In the genomic region with DNA sequence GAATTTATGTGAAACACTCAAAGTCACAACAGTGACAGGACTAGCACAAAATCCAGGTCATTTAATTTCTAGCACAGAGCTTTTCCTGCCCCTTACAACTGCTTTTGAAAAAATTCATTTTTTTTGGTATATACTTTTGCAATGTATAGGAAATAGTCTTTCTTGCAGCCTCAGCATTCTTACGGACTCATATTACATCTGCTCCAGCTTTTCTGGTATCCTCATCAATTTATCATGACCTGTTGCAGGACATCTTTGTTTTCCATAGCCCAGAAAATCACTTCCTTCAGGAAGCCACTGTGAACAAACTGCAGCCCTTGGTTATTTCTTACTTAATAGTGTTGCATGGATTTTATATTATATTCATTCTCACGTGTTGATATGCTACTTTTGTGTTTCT, we compare ENCODE assay signal across 22 cellular contexts.
"Had no signal": no experiment of that assay in that cellular context is flagged by ENCODE, and none has a peak within 500 bp of the region (broad histone marks: within the 10 kb centered on the region; RNA-seq: fewer than 3 reads in every experiment).

No MANE protein-coding gene starts in this region.

- H3K36me3 ChIP-seq: colonic mucosa, esophagus squamous epithelium, gastrocnemius medialis, heart right ventricle, left lung, lower lobe of right lung had no signal

- H3K9me3 ChIP-seq: colonic mucosa, gastrocnemius medialis, lower lobe of right lung had no signal

- H3K27ac ChIP-seq: colonic mucosa, epithelial cell of prostate, esophagus squamous epithelium, gastrocnemius medialis, heart right ventricle, left lung, lower lobe of right lung had no signal

- H3K4me3 ChIP-seq: colonic mucosa, esophagus squamous epithelium, gastrocnemius medialis, heart right ventricle, left lung, lower lobe of right lung had no signal

- FAIRE-seq: islet of Langerhans, keratinocyte had no signal

- DNase-seq: colonic mucosa; cortex of kidney; effector CD8-positive, alpha-beta T cell; effector memory CD8-positive, alpha-beta T cell; endodermal cell; esophagus squamous epithelium; foreskin fibroblast; foreskin melanocyte; gastrocnemius medialis; head of caudate nucleus; heart right ventricle; hippocampal formation; left cardiac atrium; left lung; left ventricle myocardium superior; lower lobe of right lung; midbrain; naive B cell had no signal

- ATAC-seq: effector memory CD8-positive, alpha-beta T cell; esophagus mucosa; gastrocnemius medialis; heart right ventricle; left cardiac atrium; left lung; left ventricle myocardium superior; lower lobe of right lung had no signal

- H3K4me1 ChIP-seq: colonic mucosa, esophagus squamous epithelium, gastrocnemius medialis, heart right ventricle, left lung, lower lobe of right lung had no signal

- H3K27me3 ChIP-seq: colonic mucosa, gastrocnemius medialis, left lung had no signal
